Comparison of ENCODE assay signal across 1 cellular context in genomic region chr1:156598731-156599432, GRCh38.
A peak's percentile ranks its signal among the peaks of the same experiment; 100 is the strongest.
TF ChIP-seq lines count a peak whose summit lies in the region.

No MANE protein-coding gene starts in this region.

TF ChIP-seq in HepG2, 621 proteins besides CTCF, POLR2A, EP300 and RAD21:
- no peak for TF ChIP-seq ZNF343 (CRISPR knock-in tag; IDR thresholded peaks at IDR 0.05)
- TF ChIP-seq ZNF121 (CRISPR knock-in tag; IDR thresholded peaks at IDR 0.05) = peak; percentile 79
- TF ChIP-seq TBP (CRISPR knock-in tag; IDR thresholded peaks at IDR 0.05) = no peak
- TF ChIP-seq, protein P1, sequence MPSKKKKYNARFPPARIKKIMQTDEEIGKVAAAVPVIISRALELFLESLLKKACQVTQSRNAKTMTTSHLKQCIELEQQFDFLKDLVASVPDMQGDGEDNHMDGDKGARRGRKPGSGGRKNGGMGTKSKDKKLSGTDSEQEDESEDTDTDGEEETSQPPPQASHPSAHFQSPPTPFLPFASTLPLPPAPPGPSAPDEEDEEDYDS (CRISPR knock-in tag; IDR thresholded peaks at IDR 0.05) = no peak
- no peak for TF ChIP-seq ZNF292 (CRISPR knock-in tag; IDR thresholded peaks at IDR 0.05; ENCODE audit: borderline replicate concordance, low read depth)
